ENCODE assay signal across 9 cellular contexts in genomic region chr3:167032267-167032876, GRCh38.
DNase-seq lines count a peak whose midpoint lies in the region; ATAC-seq and TF ChIP-seq lines count a peak whose summit lies in the region.
"Had no signal": no experiment of that assay in that cellular context is flagged by ENCODE, and none has a peak within 500 bp of the region (broad histone marks: within the 10 kb centered on the region; RNA-seq: fewer than 3 reads in every experiment).

No MANE protein-coding gene starts in this region.

- no peaks in the 10 kb centered on the region for H3K27me3 Mint-ChIP-seq in CD4-positive, alpha-beta T cell
- H3K27me3 Mint-ChIP-seq in activated CD8-positive, alpha-beta T cell treated with anti-CD3 and anti-CD28 coated beads for 36 hours, result no peaks in the 10 kb centered on the region
- H3K27me3 Mint-ChIP-seq: dendritic cell treated with granulocyte-macrophage colony-stimulating factor and Interleukin-4, amounts not matched to agents 40 ng/mL and 50 ng/mL, for 4 days had no signal

- no peak overlapping the region for H3K27ac ChIP-seq in epithelial cell of prostate
- H3K27ac ChIP-seq in CD4-positive, alpha-beta T cell (ENCODE audit: low read depth, low read length), result no peak overlapping the region

- no peaks in the 10 kb centered on the region for H3K27me3 ChIP-seq in CD4-positive, alpha-beta T cell (ENCODE audit: control insufficient read depth, insufficient read depth, low read length)

- H3K27ac Mint-ChIP-seq in CD4-positive, alpha-beta T cell, result no peak overlapping the region
- no peak overlapping the region for H3K27ac Mint-ChIP-seq in activated CD8-positive, alpha-beta T cell treated with anti-CD3 and anti-CD28 coated beads for 36 hours
- H3K27ac Mint-ChIP-seq: dendritic cell treated with granulocyte-macrophage colony-stimulating factor and Interleukin-4, amounts not matched to agents 40 ng/mL and 50 ng/mL, for 4 days had no signal

- DNase-seq in AG20443 (ENCODE audit: low spot score) (peak; percentile 3), NOMO-1 (lab: John Stamatoyannopoulos, UW; ENCODE audit: unreplicated experiment in 2 of 2) (peak; percentile 27 to 61), epithelial cell of prostate (ENCODE audit: low read depth, low spot score) (peak; percentile 18), renal cortical epithelial cell (ENCODE audit: low read depth) (peak; percentile 78)
- DNase-seq in CD4-positive, alpha-beta T cell, result no peak
- DNase-seq in activated CD8-positive, alpha-beta T cell treated with anti-CD3 and anti-CD28 coated beads for 36 hours, result no peak

- no peaks in the 10 kb centered on the region for H3K4me1 Mint-ChIP-seq in CD4-positive, alpha-beta T cell (ENCODE audit: low read depth)
- H3K4me1 Mint-ChIP-seq in activated CD8-positive, alpha-beta T cell treated with anti-CD3 and anti-CD28 coated beads for 36 hours (ENCODE audit: low read depth), result no peaks in the 10 kb centered on the region

- no peaks in the 10 kb centered on the region for H3K9me3 ChIP-seq in CD4-positive, alpha-beta T cell (ENCODE audit: control insufficient read depth, low read length)

- no peak overlapping the region for H3K4me3 Mint-ChIP-seq in CD4-positive, alpha-beta T cell
- no peak overlapping the region for H3K4me3 Mint-ChIP-seq in activated CD8-positive, alpha-beta T cell treated with anti-CD3 and anti-CD28 coated beads for 36 hours
- H3K4me3 Mint-ChIP-seq: dendritic cell treated with granulocyte-macrophage colony-stimulating factor and Interleukin-4, amounts not matched to agents 40 ng/mL and 50 ng/mL, for 4 days had no signal

- H3K36me3 Mint-ChIP-seq in CD4-positive, alpha-beta T cell (ENCODE audit: low read depth), result no peaks in the 10 kb centered on the region
- H3K36me3 Mint-ChIP-seq in activated CD8-positive, alpha-beta T cell treated with anti-CD3 and anti-CD28 coated beads for 36 hours (ENCODE audit: low read depth), result no peaks in the 10 kb centered on the region

- intact Hi-C loops in CD4-positive, alpha-beta T cell (cut with DNase I, micrococcal nuclease), result no loop called here
- intact Hi-C loops in activated CD8-positive, alpha-beta T cell treated with anti-CD3 and anti-CD28 coated beads for 36 hours (cut with micrococcal nuclease), result no loop called here

- no peak for TF ChIP-seq CTCF in CD4-positive, alpha-beta T cell (IDR thresholded peaks at IDR 0.05)
- no peak for TF ChIP-seq CTCF in activated CD8-positive, alpha-beta T cell treated with anti-CD3 and anti-CD28 coated beads for 36 hours (IDR thresholded peaks at IDR 0.05)

- POLR2A ChIA-PET in CD4-positive, alpha-beta T cell (lab: Charles Lee), result no interaction called here
- POLR2A ChIA-PET in activated CD8-positive, alpha-beta T cell treated with anti-CD3 and anti-CD28 coated beads for 36 hours (lab: Charles Lee), result no interaction called here

- peak; percentile 49 for ATAC-seq in HG03432 (IDR thresholded peaks at IDR 0.05; ENCODE audit: unreplicated experiment)
- ATAC-seq in CD4-positive, alpha-beta T cell (ENCODE audit: poor library complexity), result no peak
- no peak for ATAC-seq in HG02763 (IDR thresholded peaks at IDR 0.05; ENCODE audit: unreplicated experiment)
- ATAC-seq in activated CD8-positive, alpha-beta T cell treated with anti-CD3 and anti-CD28 coated beads for 36 hours, result no peak

- CTCF ChIA-PET in CD4-positive, alpha-beta T cell (lab: Charles Lee), result no interaction called here
- CTCF ChIA-PET in activated CD8-positive, alpha-beta T cell treated with anti-CD3 and anti-CD28 coated beads for 36 hours (lab: Charles Lee), result no interaction called here

- H3K9me3 Mint-ChIP-seq in CD4-positive, alpha-beta T cell, result no peaks in the 10 kb centered on the region
- H3K9me3 Mint-ChIP-seq in activated CD8-positive, alpha-beta T cell treated with anti-CD3 and anti-CD28 coated beads for 36 hours, result no peaks in the 10 kb centered on the region
- H3K9me3 Mint-ChIP-seq: dendritic cell treated with granulocyte-macrophage colony-stimulating factor and Interleukin-4, amounts not matched to agents 40 ng/mL and 50 ng/mL, for 4 days had no signal

Comparison
In these comparisons a context has a peak if more than half of its experiments do, and no peak if none do; other contexts are left out.
1. DNase-seq: peak in AG20443 (single experiment), NOMO-1 (2 of 2), epithelial cell of prostate (single experiment) and renal cortical epithelial cell (single experiment); none in CD4-positive, alpha-beta T cell (0 of 10) and activated CD8-positive, alpha-beta T cell treated with anti-CD3 and anti-CD28 coated beads for 36 hours (single experiment).